19 cellular contexts compared by ENCODE assay signal in the genomic region with DNA sequence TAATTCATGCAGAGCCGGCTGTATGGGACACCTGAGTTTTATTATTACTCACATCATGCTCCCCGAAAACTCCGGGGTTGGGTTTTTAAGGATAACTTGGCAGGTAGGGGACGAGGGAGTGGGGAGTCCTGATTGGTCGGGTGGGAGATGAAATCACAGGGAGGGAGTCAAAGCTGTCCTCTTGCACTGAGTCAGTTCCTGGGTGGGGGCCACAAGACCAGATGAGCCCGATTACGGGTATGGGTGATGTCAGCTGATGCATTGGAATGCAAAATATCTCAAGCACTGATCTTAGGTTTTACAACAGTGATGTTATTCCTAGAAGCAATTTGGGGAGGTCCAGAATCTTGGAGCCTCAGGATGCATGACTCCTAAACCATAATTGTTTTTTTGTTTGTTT. TPM values are rescaled to one million over a fixed set of nuclear protein-coding genes. Genes with fewer than 3 reads are reported as not detected.
DNase-seq lines count a peak whose midpoint lies in the region; ATAC-seq and TF ChIP-seq lines count a peak whose summit lies in the region.
"Had no signal": no experiment of that assay in that cellular context is flagged by ENCODE, and none has a peak within 500 bp of the region (broad histone marks: within the 10 kb centered on the region; RNA-seq: fewer than 3 reads in every experiment).

No MANE protein-coding gene starts in this region.

- no peaks in the 10 kb centered on the region for H3K27me3 ChIP-seq in H9 (ENCODE audit: insufficient read depth, low read length)
- H3K27me3 ChIP-seq: gastroesophageal sphincter had no signal

- H3K9me3 ChIP-seq in H9 (ENCODE audit: control insufficient read depth, low read depth, low read length), result no peaks in the 10 kb centered on the region
- H3K9me3 ChIP-seq: gastroesophageal sphincter, prostate gland had no signal

- H2AK5ac ChIP-seq in H9 (ENCODE audit: insufficient read length, low read length), result no peak overlapping the region

- H3K23ac ChIP-seq in H9 (ENCODE audit: insufficient read length, low read depth, low read length), result no peak overlapping the region

- no peak overlapping the region for H3K14ac ChIP-seq in H9 (ENCODE audit: insufficient read depth, low read length)

- H3K4ac ChIP-seq in H9 (ENCODE audit: low read depth, low read length), result no peak overlapping the region

- no peaks in the 10 kb centered on the region for H3K9me3 Mint-ChIP-seq in H9
- H3K9me3 Mint-ChIP-seq: naive thymus-derived CD8-positive, alpha-beta T cell; stimulated activated naive CD8-positive, alpha-beta T cell treated with anti-CD3 and anti-CD28 coated beads, Interleukin-15, Interleukin-2, amounts not matched to agents 100 ng/mL and 50 ng/mL, for 24 hours had no signal

- H3K23me2 ChIP-seq in H9 (ENCODE audit: insufficient read length, low read depth, low read length, poor library complexity, severe bottlenecking), result no peaks in the 10 kb centered on the region

- H2BK120ac ChIP-seq in H9 (ENCODE audit: low read depth, low read length, poor library complexity, severe bottlenecking), result no peak overlapping the region

- ATAC-seq in left lobe of liver (no peak), HG03045 (IDR thresholded peaks at IDR 0.05; ENCODE audit: unreplicated experiment) (no peak)
- ATAC-seq: activated CD4-positive, CD25-positive, alpha-beta regulatory T cell treated with anti-CD3 and anti-CD28 coated beads, Interleukin-2, amount 50 U/mL, for 24 hours; activated CD8-positive, alpha-beta memory T cell treated with anti-CD3 and anti-CD28 coated beads, Interleukin-2, amount 10 ng/mL, durations not matched to agents 7 days and 5 days; gastroesophageal sphincter; naive thymus-derived CD8-positive, alpha-beta T cell; T-helper 17 cell had no signal

- H2BK20ac ChIP-seq in H9 (ENCODE audit: low read depth, low read length, poor library complexity, severe bottlenecking), result no peak overlapping the region

- no peak overlapping the region for H3T11ph ChIP-seq in H9 (ENCODE audit: low read length)

- H2AFZ ChIP-seq in H9 (ENCODE audit: low read length), result no peak overlapping the region

- H3K9ac ChIP-seq in H9 (ENCODE audit: extremely low read depth, insufficient read length, low read length), result no peak overlapping the region

- H3K4me2 ChIP-seq in H9 (ENCODE audit: insufficient read depth, insufficient read length, low read length), result no peak overlapping the region

- H2BK15ac ChIP-seq in H9 (ENCODE audit: low read depth, low read length), result no peak overlapping the region

- H3K18ac ChIP-seq in H9 (ENCODE audit: insufficient read length, low read depth, low read length), result no peak overlapping the region

- H3K27ac ChIP-seq in H9 (ENCODE audit: insufficient read length, low read depth, low read length), result no peak overlapping the region
- H3K27ac ChIP-seq: gastroesophageal sphincter, prostate gland, RWPE1 had no signal

- no CpG with 5 or more reads among the region's 7 CpGs for WGBS in H9 (ENCODE audit: extremely low coverage, insufficient read length, low lambda C conversion rate)

- H3K4me1 Mint-ChIP-seq in H9, result peaks cover 11 to 22% of the 10 kb centered on the region in 2 experiments

- H3K4me3 Mint-ChIP-seq in H9, result no peak overlapping the region
- H3K4me3 Mint-ChIP-seq: activated CD8-positive, alpha-beta memory T cell treated with anti-CD3 and anti-CD28 coated beads, Interleukin-2, amount 10 ng/mL, durations not matched to agents 7 days and 5 days; naive thymus-derived CD8-positive, alpha-beta T cell; stimulated activated naive CD8-positive, alpha-beta T cell treated with anti-CD3 and anti-CD28 coated beads, Interleukin-15, Interleukin-2, amounts not matched to agents 100 ng/mL and 50 ng/mL, for 24 hours; T-helper 17 cell had no signal

- no peaks in the 10 kb centered on the region for H3K79me2 ChIP-seq in H9 (ENCODE audit: insufficient read depth, low read length)

- no peak overlapping the region for H4K91ac ChIP-seq in H9 (ENCODE audit: insufficient read length, low read depth, low read length)

- H3K79me1 ChIP-seq in H9 (ENCODE audit: insufficient read depth, low read depth, low read length, poor library complexity, severe bottlenecking), result no peaks in the 10 kb centered on the region

- H2BK12ac ChIP-seq in H9 (ENCODE audit: insufficient read length, low read depth, low read length), result no peak overlapping the region

- H3K27me3 Mint-ChIP-seq in H9 (ENCODE audit: low read depth), result 0 out of 2 replicates have a peak, but pooled peaks cover 2% of the 10 kb centered on the region
- H3K27me3 Mint-ChIP-seq: stimulated activated naive CD8-positive, alpha-beta T cell treated with anti-CD3 and anti-CD28 coated beads, Interleukin-15, Interleukin-2, amounts not matched to agents 100 ng/mL and 50 ng/mL, for 24 hours had no signal

- H3K27ac Mint-ChIP-seq in H9, result no peak overlapping the region; a peak in 1 of 7 replicates
- H3K27ac Mint-ChIP-seq: activated CD8-positive, alpha-beta memory T cell treated with anti-CD3 and anti-CD28 coated beads, Interleukin-2, amount 10 ng/mL, durations not matched to agents 7 days and 5 days; naive thymus-derived CD8-positive, alpha-beta T cell; stimulated activated naive CD8-positive, alpha-beta T cell treated with anti-CD3 and anti-CD28 coated beads, Interleukin-15, Interleukin-2, amounts not matched to agents 100 ng/mL and 50 ng/mL, for 24 hours; T-helper 17 cell had no signal

- no peak overlapping the region for H3K56ac ChIP-seq in H9 (ENCODE audit: insufficient read length, low read depth, low read length)

- H4K5ac ChIP-seq in H9 (ENCODE audit: insufficient read length, low read depth, low read length), result no peak overlapping the region

- no peaks in the 10 kb centered on the region for H3K36me3 Mint-ChIP-seq in H9 (ENCODE audit: insufficient read depth in 1 of 3, low read depth in 3 of 3)
- H3K36me3 Mint-ChIP-seq: activated CD8-positive, alpha-beta memory T cell treated with anti-CD3 and anti-CD28 coated beads, Interleukin-2, amount 10 ng/mL, durations not matched to agents 7 days and 5 days; naive thymus-derived CD8-positive, alpha-beta T cell had no signal

- no peaks in the 10 kb centered on the region for H4K20me1 ChIP-seq in H9 (ENCODE audit: control insufficient read depth, insufficient read depth, insufficient read length)

- DNase-seq in EH (ENCODE audit: low read depth), result peak; percentile 87
- DNase-seq in M059J (ENCODE audit: low read depth), result peak; percentile 30
- peak; percentile 42 for DNase-seq in dedifferentiated amniotic fluid mesenchymal stem cell (ENCODE audit: extremely low spot score)
- DNase-seq in left lobe of liver (ENCODE audit: low spot score), result peak; percentile 36
- no peak for DNase-seq in foreskin melanocyte
- DNase-seq in H9, result no peak
- DNase-seq in KG1 (lab: John Stamatoyannopoulos, UW), result no peak
- DNase-seq: activated CD8-positive, alpha-beta memory T cell treated with anti-CD3 and anti-CD28 coated beads, Interleukin-2, amount 10 ng/mL, durations not matched to agents 7 days and 5 days; activated gamma-delta T cell treated with Interleukin-2 at 50 U/mL for 16 hours; Calu3; naive thymus-derived CD8-positive, alpha-beta T cell; NCI-H82; T-helper 17 cell had no signal

- H2BK5ac ChIP-seq in H9 (ENCODE audit: insufficient read length, low read length), result no peak overlapping the region

- H3K4me1 ChIP-seq in H9 (ENCODE audit: insufficient read depth, low read length), result no peaks in the 10 kb centered on the region
- H3K4me1 ChIP-seq: prostate gland had no signal

- TF ChIP-seq CTCF in H9 (conservative IDR thresholded peaks at IDR 0.05), result no peak

- H4K8ac ChIP-seq in H9 (replicated peaks; ENCODE audit: insufficient read length, low read depth, low read length), result no peak overlapping the region

RNA-seq across cellular contexts. Expression of a gene that starts 18.6 kb away (rescaled TPM):
- 9.6 and 16.3 TPM in 2 replicates for total RNA-seq in M059J (2014; rRNA removed; shearing (Covaris generic))
- 28.3 TPM for total RNA-seq in left lobe of liver
- total RNA-seq in H9 (2021), result 15.6 and 16.5 TPM in 2 replicates

RNA-seq across cellular contexts. Expression of a gene that starts 28.0 kb away (rescaled TPM):
- 4.0 and 6.1 TPM in 2 replicates for total RNA-seq in M059J (2014; rRNA removed; shearing (Covaris generic))
- total RNA-seq in left lobe of liver (38.8 TPM), H9 (2021) (5.4 and 6.3 TPM in 2 replicates)

Comparison
In these comparisons a context has a peak if more than half of its experiments do, and no peak if none do; other contexts are left out.
1. DNase-seq: peak in EH (single experiment), M059J (single experiment), dedifferentiated amniotic fluid mesenchymal stem cell (single experiment) and left lobe of liver (single experiment); none in foreskin melanocyte (single experiment), H9 (single experiment) and KG1 (single experiment).